ENCODE assay signal across 1 cellular context in the genomic region with DNA sequence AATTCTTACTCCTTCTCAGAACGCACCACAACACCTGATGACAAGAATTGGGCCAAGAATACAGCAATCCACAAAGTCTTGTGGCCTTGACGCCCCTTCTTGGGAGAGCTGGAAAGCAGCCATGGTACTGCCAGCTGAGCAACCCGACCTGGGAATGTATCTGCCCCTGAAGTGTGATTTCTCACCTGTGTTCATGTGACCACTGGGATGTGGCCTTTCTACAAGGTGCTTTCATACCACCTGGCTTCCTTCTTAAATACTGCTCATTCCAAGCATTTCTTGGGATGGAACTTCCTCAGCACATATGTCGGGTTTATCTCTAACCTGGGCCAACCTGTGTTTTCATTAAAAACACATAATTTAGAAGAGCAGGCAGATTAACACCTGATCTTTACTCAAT.
TF ChIP-seq lines count a peak whose summit lies in the region.

No MANE protein-coding gene starts in this region.

TF ChIP-seq in GM23338, 12 proteins besides CTCF, POLR2A, EP300 and RAD21 (continued from another document):
- TF ChIP-seq, protein P1, sequence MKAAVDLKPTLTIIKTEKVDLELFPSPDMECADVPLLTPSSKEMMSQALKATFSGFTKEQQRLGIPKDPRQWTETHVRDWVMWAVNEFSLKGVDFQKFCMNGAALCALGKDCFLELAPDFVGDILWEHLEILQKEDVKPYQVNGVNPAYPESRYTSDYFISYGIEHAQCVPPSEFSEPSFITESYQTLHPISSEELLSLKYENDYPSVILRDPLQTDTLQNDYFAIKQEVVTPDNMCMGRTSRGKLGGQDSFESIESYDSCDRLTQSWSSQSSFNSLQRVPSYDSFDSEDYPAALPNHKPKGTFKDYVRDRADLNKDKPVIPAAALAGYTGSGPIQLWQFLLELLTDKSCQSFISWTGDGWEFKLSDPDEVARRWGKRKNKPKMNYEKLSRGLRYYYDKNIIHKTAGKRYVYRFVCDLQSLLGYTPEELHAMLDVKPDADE (IDR thresholded peaks at IDR 0.05) = no peak
- TF ChIP-seq EZH2phosphoT487 (IDR thresholded peaks at IDR 0.05; ENCODE audit: unreplicated experiment) = no peak
